In the genomic region with DNA sequence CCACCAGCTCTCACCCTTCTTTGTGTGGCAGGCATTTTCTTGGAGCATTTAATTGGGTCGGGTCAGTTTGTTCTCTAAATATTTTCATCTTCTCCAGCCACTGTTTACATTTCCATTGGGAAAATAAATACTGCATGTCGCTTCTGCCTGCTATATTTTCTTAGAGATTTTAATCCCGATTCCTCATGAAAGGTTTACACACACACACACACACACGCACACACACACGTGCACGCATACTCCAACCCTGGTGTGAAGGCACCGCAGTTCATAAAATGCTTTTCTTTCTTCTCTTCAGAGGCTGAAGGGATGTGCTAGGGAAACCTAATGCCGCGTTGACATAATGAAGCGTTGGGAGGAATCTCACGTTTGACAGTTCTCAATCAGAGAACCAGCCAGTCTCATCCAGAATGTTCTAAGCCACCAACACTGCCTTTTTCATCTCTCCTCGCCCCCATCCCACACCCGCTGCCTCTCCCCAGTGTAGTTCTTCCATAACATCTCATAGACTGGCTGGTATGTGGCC, we compare ENCODE assay signal across 17 cellular contexts.
DNase-seq lines count a peak whose midpoint lies in the region; ATAC-seq, FAIRE-seq and TF ChIP-seq lines count a peak whose summit lies in the region.
"Had no signal": no experiment of that assay in that cellular context is flagged by ENCODE, and none has a peak within 500 bp of the region (broad histone marks: within the 10 kb centered on the region; RNA-seq: fewer than 3 reads in every experiment).

No MANE protein-coding gene starts in this region.

- no peak for FAIRE-seq in HepG2 (lab: Jason Lieb, UNC)
- FAIRE-seq: A549, GM12892, GM19239, H1, HTR-8/SVneo had no signal

- H3K4me1 Mint-ChIP-seq in nephron progenitor cell, result peaks cover 88% of the 10 kb centered on the region
- H3K4me1 Mint-ChIP-seq: CD8-positive, alpha-beta memory T cell had no signal

- TF ChIP-seq EP300 in HepG2 (IDR thresholded peaks at IDR 0.05; ENCODE audit: low read depth in 2 of 2, low read length in 2 of 2) (no peak), HepG2 (CRISPR knock-in tag; IDR thresholded peaks at IDR 0.05; ENCODE audit: borderline replicate concordance) (no peak)

- TF ChIP-seq RAD21 in liver (IDR thresholded peaks at IDR 0.05) (no peak), HepG2 (CRISPR knock-in tag; IDR thresholded peaks at IDR 0.05) (no peak)

- TF ChIP-seq CTCF in liver (IDR thresholded peaks at IDR 0.05; ENCODE audit: low read depth, low read length, missing input control), result no peak
- no peak for TF ChIP-seq CTCF in HepG2 (CRISPR knock-in tag; IDR thresholded peaks at IDR 0.05)
- no peak for TF ChIP-seq CTCF in VCaP (conservative IDR thresholded peaks at IDR 0.05)
- TF ChIP-seq CTCF in nephron progenitor cell (IDR thresholded peaks at IDR 0.05), result no peak

- CTCF ChIA-PET in HepG2 (lab: Yijun Ruan, JAX; ENCODE audit: low intra/inter-chr PET ratio, low total read pairs), result no interaction called here

- peaks cover 12% of the 10 kb centered on the region for H3K27me3 Mint-ChIP-seq in nephron progenitor cell (ENCODE audit: low read depth, poor library complexity)

- H3K9me3 Mint-ChIP-seq in nephron progenitor cell, result no peaks in the 10 kb centered on the region

- peak overlapping the region; percentile 19 for H3K27ac Mint-ChIP-seq in nephron progenitor cell
- H3K27ac Mint-ChIP-seq: CD8-positive, alpha-beta memory T cell had no signal

- no peaks in the 10 kb centered on the region for H3K36me3 ChIP-seq in liver (ENCODE audit: control insufficient read depth in 4 of 4, insufficient read depth in 3 of 4, low read depth in 1 of 4, low read length in 3 of 4)
- H3K36me3 ChIP-seq in HepG2 (replicated peaks in 1 of 2; ENCODE audit: control insufficient read depth in 1 of 2, insufficient read depth in 2 of 2, low read length in 2 of 2), result no peaks in the 10 kb centered on the region
- H3K36me3 ChIP-seq: HAP-1 had no signal

- H3K9me3 ChIP-seq in liver (ENCODE audit: control insufficient read depth in 4 of 4, low read length in 3 of 4) (no peaks in the 10 kb centered on the region), HepG2 (ENCODE audit: low read length) (no peaks in the 10 kb centered on the region)
- H3K9me3 ChIP-seq: A549, Caco-2, HAP-1 had no signal

- H3K4me1 ChIP-seq in liver (ENCODE audit: control insufficient read depth in 4 of 4, insufficient read depth in 4 of 4, low read length in 3 of 4) (peaks cover 0 to 3% (median 0%) of the 10 kb centered on the region in 4 donors), HepG2 (ENCODE audit: insufficient read depth, low read length) (no peaks in the 10 kb centered on the region)
- H3K4me1 ChIP-seq: A549, Caco-2 had no signal

- intact Hi-C loops in HepG2 (cut with micrococcal nuclease; ENCODE audit: unreplicated experiment), result no loop called here

- H3K4me3 ChIP-seq in liver (ENCODE audit: low read depth in 1 of 3, low read length in 3 of 3), result no peak overlapping the region
- H3K4me3 ChIP-seq in HepG2 (replicated peaks in 1 of 3; ENCODE audit: insufficient read depth in 1 of 3, low read depth in 2 of 3, low read length in 3 of 3), result no peak overlapping the region
- H3K4me3 ChIP-seq: A549, HAP-1 had no signal

- H3K36me3 Mint-ChIP-seq in nephron progenitor cell (ENCODE audit: low read depth), result no peaks in the 10 kb centered on the region
- H3K36me3 Mint-ChIP-seq: CD8-positive, alpha-beta memory T cell had no signal

- no peak for DNase-seq in HepG2 (ENCODE audit: low spot score)
- no peak for DNase-seq in nephron progenitor cell
- DNase-seq in NCI-H446 treated with DMSO at 0.1 percent for 48 hours (lab: John Stamatoyannopoulos, UW), result no peak
- no peak for DNase-seq in HPDE6-E6E7 (ENCODE audit: extremely low spot score)
- DNase-seq: Caco-2; CD8-positive, alpha-beta memory T cell; DND-41; GDM1 had no signal

- ATAC-seq in HepG2 (no peak), HG03342 (IDR thresholded peaks at IDR 0.05; ENCODE audit: unreplicated experiment) (no peak)
- ATAC-seq: A549 had no signal

- no peak overlapping the region for H3K9ac ChIP-seq in liver (ENCODE audit: low read depth in 1 of 2, low read length in 2 of 2)
- no peak overlapping the region for H3K9ac ChIP-seq in HepG2 (ENCODE audit: insufficient read depth, low read depth, low read length)

- WGBS in liver, result 55% methylated on average over 13 of the region's 13 CpGs
- 50% methylated on average over 13 of the region's 13 CpGs for WGBS in HepG2 (ENCODE audit: low lambda C conversion rate)

- no peak overlapping the region for H2AFZ ChIP-seq in HepG2 (ENCODE audit: low read length)

- no peak overlapping the region for H3K4me2 ChIP-seq in HepG2 (ENCODE audit: low read depth, low read length)
- H3K4me2 ChIP-seq: A549 had no signal

- POLR2A ChIA-PET in HepG2 (lab: Yijun Ruan, JAX), result no interaction called here

- no peak for TF ChIP-seq POLR2A in HepG2 (IDR thresholded peaks at IDR 0.05; ENCODE audit: insufficient read depth in 1 of 2, low read depth in 2 of 2, low read length in 2 of 2)

- H3K27me3 ChIP-seq in liver (ENCODE audit: control insufficient read depth in 4 of 4, insufficient read depth in 4 of 4, low read length in 3 of 4) (no peaks in the 10 kb centered on the region), HepG2 (ENCODE audit: control insufficient read depth in 1 of 2, insufficient read depth in 2 of 2, low read length in 2 of 2) (peaks cover 2 to 66% of the 10 kb centered on the region in 2 experiments; a peak in 4 of 5 replicates)

- H4K20me1 ChIP-seq in HepG2 (ENCODE audit: insufficient read depth, low read length), result no peaks in the 10 kb centered on the region

- no peak overlapping the region for H3K27ac ChIP-seq in liver (ENCODE audit: low read depth in 1 of 2, low read length in 2 of 2)
- H3K27ac ChIP-seq in HepG2 (ENCODE audit: extremely low read length, insufficient read depth, low read length), result no peak overlapping the region
- H3K27ac ChIP-seq in VCaP, result peak overlapping the region; percentile 75
- H3K27ac ChIP-seq: A549 had no signal

- in situ Hi-C loops in HepG2 (cut with HindIII; ENCODE audit: extremely low pct_ligation_motif_present, low pct_unique_long_range_greater_than_20kb), result no loop called here

- BruUV-seq in HepG2 (replicated peaks; lab: Mats Ljungman, UMichigan), result no TSS peak

- no peaks in the 10 kb centered on the region for H3K79me2 ChIP-seq in HepG2 (ENCODE audit: insufficient read depth, low read length)

- no peak overlapping the region for H3K4me3 Mint-ChIP-seq in nephron progenitor cell
- H3K4me3 Mint-ChIP-seq: CD8-positive, alpha-beta memory T cell had no signal

TF ChIP-seq in liver, 16 proteins besides CTCF, POLR2A, EP300 and RAD21:
- TF ChIP-seq GABPA (IDR thresholded peaks at IDR 0.05 in 1 of 2, conservative IDR thresholded peaks at IDR 0.05 in 1 of 2) (no peak), JUND (IDR thresholded peaks at IDR 0.05) (no peak), FOXA2 (IDR thresholded peaks at IDR 0.05) (peak; percentile 12)
- TF ChIP-seq, protein P1, sequence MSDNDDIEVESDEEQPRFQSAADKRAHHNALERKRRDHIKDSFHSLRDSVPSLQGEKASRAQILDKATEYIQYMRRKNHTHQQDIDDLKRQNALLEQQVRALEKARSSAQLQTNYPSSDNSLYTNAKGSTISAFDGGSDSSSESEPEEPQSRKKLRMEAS (IDR thresholded peaks at IDR 0.05), result no peak
TF ChIP-seq in liver: peak in this region for 1.

TF ChIP-seq in HepG2, 621 proteins besides CTCF, POLR2A, EP300 and RAD21:
- TF ChIP-seq, protein P2, sequence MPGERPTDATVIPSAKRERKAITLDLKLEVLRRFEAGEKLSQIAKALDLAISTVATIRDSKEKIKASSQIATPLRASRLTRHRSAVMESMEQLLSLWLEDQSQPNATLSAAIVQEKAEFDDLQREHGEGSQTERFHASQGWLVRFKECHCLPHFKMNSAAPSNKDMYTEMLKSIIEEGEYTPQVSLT (CRISPR knock-in tag; IDR thresholded peaks at IDR 0.05; ENCODE audit: borderline replicate concordance, low read depth), result no peak
TF ChIP-seq in HepG2: peak in this region for 0.
